ENCODE assay signal across 16 cellular contexts in the genomic region with DNA sequence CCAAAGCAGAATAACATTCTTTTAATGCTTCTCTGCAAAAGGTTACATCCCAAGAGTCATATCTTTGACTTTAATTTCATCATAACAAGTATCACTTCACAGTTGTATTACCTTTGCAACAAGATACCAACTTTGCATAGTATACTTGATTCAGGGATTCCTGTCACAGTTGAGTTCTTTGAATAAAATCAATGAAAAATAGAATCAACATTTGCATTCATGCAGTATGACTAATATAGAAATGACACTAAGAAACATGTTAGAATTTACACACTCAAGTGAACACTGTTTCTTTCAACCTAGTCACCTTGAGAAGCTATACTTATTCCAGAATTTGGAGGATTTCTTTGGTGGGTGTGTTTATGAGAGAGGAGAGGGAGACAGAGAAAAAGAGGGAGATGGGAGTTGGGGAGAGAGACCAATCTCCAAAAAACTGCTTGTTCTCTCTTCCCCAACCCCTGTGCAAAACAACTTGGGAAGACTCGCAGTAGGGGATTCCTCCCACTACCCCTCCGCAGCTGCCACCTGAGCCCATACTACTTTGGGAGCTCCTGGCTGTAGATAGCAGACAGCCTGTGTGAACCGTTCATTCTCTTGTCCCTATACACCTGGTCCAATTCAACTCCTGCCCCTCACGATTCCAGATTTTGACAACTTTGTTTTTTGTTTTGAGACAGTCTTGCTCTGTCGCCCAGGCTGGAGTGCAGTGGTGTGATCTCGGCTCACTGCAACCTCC. TPM values are rescaled to one million over a fixed set of nuclear protein-coding genes. Genes with fewer than 3 reads are reported as not detected.
DNase-seq lines count a peak whose midpoint lies in the region; ATAC-seq, FAIRE-seq and TF ChIP-seq lines count a peak whose summit lies in the region.
"Had no signal": no experiment of that assay in that cellular context is flagged by ENCODE, and none has a peak within 500 bp of the region (broad histone marks: within the 10 kb centered on the region; RNA-seq: fewer than 3 reads in every experiment).

No MANE protein-coding gene starts in this region.

- peak; percentile 42 for ATAC-seq in HG03066 (IDR thresholded peaks at IDR 0.05; ENCODE audit: low read depth, unreplicated experiment)
- ATAC-seq: left lobe of liver, natural killer cell, psoas muscle had no signal

- H3K9me2 ChIP-seq in DOHH2 (replicated peaks; ENCODE audit: control insufficient read depth, low read length) (no peaks in the 10 kb centered on the region), SU-DHL-6 (replicated peaks; ENCODE audit: insufficient read depth, low read length) (no peaks in the 10 kb centered on the region)

- H3K27ac Mint-ChIP-seq in endothelial cell (ENCODE audit: unreplicated experiment) = no peak overlapping the region
- H3K27ac Mint-ChIP-seq: activated T-helper 1 cell treated with anti-CD3 and anti-CD28 coated beads, Interleukin-12 subunit alpha, Interleukin-12 subunit beta, Interleukin-2, Interleukin-4 antibody, amounts not matched to agents 30 ng/mL and 10 ng/mL and 1 ng/mL, durations not matched to agents 14 hours and 24 hours and 36 hours; dendritic cell treated with granulocyte-macrophage colony-stimulating factor and Interleukin-4, amounts not matched to agents 40 ng/mL and 50 ng/mL, for 4 days; natural killer cell had no signal

- H3K27me3 ChIP-seq in DOHH2 (ENCODE audit: control insufficient read depth, low read length) = no peaks in the 10 kb centered on the region
- H3K27me3 ChIP-seq in SU-DHL-6 (ENCODE audit: low read length) = no peaks in the 10 kb centered on the region
- peaks cover 1% of the 10 kb centered on the region for H3K27me3 ChIP-seq in left ventricle myocardium inferior (ENCODE audit: low read depth)

- FAIRE-seq in GM19239 (lab: Jason Lieb, UNC) = peak; percentile 35
- FAIRE-seq: H1 had no signal

- H3K79me2 ChIP-seq in DOHH2 (ENCODE audit: control insufficient read depth, low read length) (peaks cover 77% of the 10 kb centered on the region), SU-DHL-6 (ENCODE audit: insufficient read depth, low read length) (peaks cover 27% of the 10 kb centered on the region; the same call in 1 of the 2 replicates)

- no peak for TF ChIP-seq CTCF in DOHH2 (IDR thresholded peaks at IDR 0.05; ENCODE audit: low read depth, low read length, poor library complexity, severe bottlenecking)
- TF ChIP-seq CTCF in SU-DHL-6 (IDR thresholded peaks at IDR 0.05; ENCODE audit: insufficient read depth, low read length, poor library complexity, severe bottlenecking) = no peak
- no peak for TF ChIP-seq CTCF in left ventricle myocardium inferior (IDR thresholded peaks at IDR 0.05; ENCODE audit: borderline replicate concordance)
- TF ChIP-seq CTCF in endothelial cell (IDR thresholded peaks at IDR 0.05; ENCODE audit: unreplicated experiment) = no peak

- intact Hi-C loops in left ventricle myocardium inferior (cut with micrococcal nuclease) = no loop called here

- H3K4me2 ChIP-seq in DOHH2 (ENCODE audit: low read length) (peak overlapping the region; percentile 98), SU-DHL-6 (ENCODE audit: low read depth, low read length, poor library complexity, severe bottlenecking) (peak overlapping the region; percentile 91)

- H3K9me3 Mint-ChIP-seq in endothelial cell (ENCODE audit: unreplicated experiment) = no peaks in the 10 kb centered on the region
- H3K9me3 Mint-ChIP-seq: activated T-helper 1 cell treated with anti-CD3 and anti-CD28 coated beads, Interleukin-12 subunit alpha, Interleukin-12 subunit beta, Interleukin-2, Interleukin-4 antibody, amounts not matched to agents 30 ng/mL and 10 ng/mL and 1 ng/mL, durations not matched to agents 14 hours and 24 hours and 36 hours; dendritic cell treated with granulocyte-macrophage colony-stimulating factor and Interleukin-4, amounts not matched to agents 40 ng/mL and 50 ng/mL, for 4 days; natural killer cell had no signal

- peaks cover 5% of the 10 kb centered on the region for H3K4me1 Mint-ChIP-seq in endothelial cell (ENCODE audit: unreplicated experiment)
- H3K4me1 Mint-ChIP-seq: natural killer cell had no signal

- peak overlapping the region; percentile 100 for H3K27ac ChIP-seq in DOHH2 (ENCODE audit: low read depth, low read length)
- peak overlapping the region; percentile 99 for H3K27ac ChIP-seq in SU-DHL-6 (ENCODE audit: low read depth, low read length)
- no peak overlapping the region for H3K27ac ChIP-seq in left ventricle myocardium inferior (replicated peaks)
- H3K27ac ChIP-seq: psoas muscle had no signal

- H3K9ac ChIP-seq in SU-DHL-6 (ENCODE audit: low read length) = peak overlapping the region; percentile 60

- H3K27me3 Mint-ChIP-seq in endothelial cell (ENCODE audit: unreplicated experiment) = peaks cover 7% of the 10 kb centered on the region
- H3K27me3 Mint-ChIP-seq: dendritic cell treated with granulocyte-macrophage colony-stimulating factor and Interleukin-4, amounts not matched to agents 40 ng/mL and 50 ng/mL, for 4 days had no signal

- H3F3A ChIP-seq in DOHH2 (ENCODE audit: control insufficient read depth, insufficient read depth) = peaks cover 55% of the 10 kb centered on the region
- peaks cover 83% of the 10 kb centered on the region for H3F3A ChIP-seq in SU-DHL-6 (ENCODE audit: insufficient read depth)

- H3K36me3 Mint-ChIP-seq in endothelial cell (ENCODE audit: low read depth, unreplicated experiment) = peaks cover 14% of the 10 kb centered on the region
- H3K36me3 Mint-ChIP-seq: natural killer cell had no signal

- peak overlapping the region; percentile 95 for H3K4me3 ChIP-seq in DOHH2 (ENCODE audit: low read length)
- H3K4me3 ChIP-seq in SU-DHL-6 (ENCODE audit: insufficient read depth, low read length, poor library complexity, severe bottlenecking) = peak overlapping the region; percentile 36
- no peak overlapping the region for H3K4me3 ChIP-seq in left ventricle myocardium inferior
- H3K4me3 ChIP-seq: psoas muscle had no signal

- H3K9me3 ChIP-seq in DOHH2 (ENCODE audit: control insufficient read depth, insufficient read depth, low read length) (no peaks in the 10 kb centered on the region), SU-DHL-6 (ENCODE audit: insufficient read depth, low read length) (no peaks in the 10 kb centered on the region), left ventricle myocardium inferior (replicated peaks) (no peaks in the 10 kb centered on the region)
- H3K9me3 ChIP-seq: psoas muscle had no signal

- DNase-seq in GM19239 (ENCODE audit: insufficient read length, low spot score) (no peak), HT-29 (ENCODE audit: low spot score) (no peak), left ventricle myocardium inferior (no peak), endothelial cell (ENCODE audit: low spot score) (no peak), cerebellar cortex (ENCODE audit: low spot score) (no peak)
- DNase-seq: hypothalamus, natural killer cell, NCI-H1417 treated with DMSO at 0.1 percent for 48 hours, psoas muscle had no signal

- no peak overlapping the region for H2AFZ ChIP-seq in SU-DHL-6 (ENCODE audit: low read depth, low read length, severe bottlenecking)

- H3K4me3 Mint-ChIP-seq in endothelial cell (ENCODE audit: unreplicated experiment) = no peak overlapping the region
- H3K4me3 Mint-ChIP-seq: activated T-helper 1 cell treated with anti-CD3 and anti-CD28 coated beads, Interleukin-12 subunit alpha, Interleukin-12 subunit beta, Interleukin-2, Interleukin-4 antibody, amounts not matched to agents 30 ng/mL and 10 ng/mL and 1 ng/mL, durations not matched to agents 14 hours and 24 hours and 36 hours; dendritic cell treated with granulocyte-macrophage colony-stimulating factor and Interleukin-4, amounts not matched to agents 40 ng/mL and 50 ng/mL, for 4 days; natural killer cell had no signal

- H3K36me3 ChIP-seq in DOHH2 (ENCODE audit: control insufficient read depth, low read length) = peaks cover 68% of the 10 kb centered on the region
- peaks cover 6% of the 10 kb centered on the region for H3K36me3 ChIP-seq in SU-DHL-6 (ENCODE audit: low read length)
- peaks cover 5% of the 10 kb centered on the region for H3K36me3 ChIP-seq in left ventricle myocardium inferior

- H3K4me1 ChIP-seq in DOHH2 (ENCODE audit: control insufficient read depth, low read length) (peaks cover 96% of the 10 kb centered on the region), left ventricle myocardium inferior (no peaks in the 10 kb centered on the region)

- H4K20me1 ChIP-seq in DOHH2 (ENCODE audit: control insufficient read depth, insufficient read depth, low read depth, low read length) (no peaks in the 10 kb centered on the region), SU-DHL-6 (ENCODE audit: low read depth, low read length) (no peaks in the 10 kb centered on the region)

RNA-seq across cellular contexts. Expression of a gene that starts 57.7 kb away (rescaled TPM):
- total RNA-seq in HT-29 (2014; rRNA removed; shearing (Covaris generic)) = 122 and 123 TPM in 2 replicates
- total RNA-seq in left ventricle myocardium inferior = 6.6 TPM
- 46.4 TPM for total RNA-seq in endothelial cell (ENCODE audit: unreplicated experiment)
